1 cellular context compared by ENCODE assay signal in the genomic region with DNA sequence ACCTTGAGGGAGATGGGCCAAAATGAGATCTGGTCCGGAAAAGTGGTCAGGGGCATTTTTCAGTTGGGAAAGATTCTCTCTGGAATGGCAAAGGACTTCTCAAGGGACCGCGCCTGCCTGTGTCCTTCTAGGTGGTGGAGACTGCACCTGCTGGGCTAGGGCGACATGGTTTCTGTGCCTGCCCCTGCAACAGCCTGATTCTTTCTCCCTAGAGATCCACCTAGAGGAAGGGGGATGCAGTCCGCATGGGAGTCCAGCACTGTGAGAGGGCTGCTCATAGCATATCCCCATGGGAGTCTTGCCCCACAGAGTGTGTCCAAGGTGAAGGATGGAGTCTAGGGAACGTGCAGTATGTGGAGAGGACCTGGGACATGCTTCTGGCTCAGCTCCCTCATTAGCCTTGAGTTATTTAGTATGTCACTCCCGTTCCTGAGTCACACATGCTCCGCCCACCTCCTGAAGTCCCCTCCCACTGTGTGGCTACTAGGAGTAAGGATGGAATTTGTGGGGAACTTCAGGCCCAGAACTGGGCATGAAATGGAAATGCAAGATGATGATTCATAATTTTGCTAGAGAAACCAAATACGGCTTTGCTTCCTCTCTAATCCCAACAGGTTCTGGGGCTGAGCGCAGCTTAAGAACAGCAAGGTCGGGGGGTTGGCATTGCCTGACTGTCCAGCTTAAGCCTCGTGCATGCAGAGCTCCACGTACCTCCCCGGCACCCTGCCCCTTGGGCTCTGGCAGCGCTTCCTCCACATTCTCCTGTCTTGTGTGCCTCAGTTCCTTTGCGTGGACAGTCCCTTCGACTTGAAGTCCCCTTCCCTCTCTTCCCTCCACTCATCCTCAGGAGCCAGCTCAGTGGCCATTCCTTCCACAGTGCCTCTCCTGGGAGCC.
TF ChIP-seq lines count a peak whose summit lies in the region.

No MANE protein-coding gene starts in this region.

TF ChIP-seq in SK-N-SH, 30 proteins besides CTCF, POLR2A, EP300 and RAD21 (continued from another document):
- TF ChIP-seq SIN3A (IDR thresholded peaks at IDR 0.05; ENCODE audit: borderline replicate concordance, low read depth, low read length): no peak
- TF ChIP-seq, protein P1, sequence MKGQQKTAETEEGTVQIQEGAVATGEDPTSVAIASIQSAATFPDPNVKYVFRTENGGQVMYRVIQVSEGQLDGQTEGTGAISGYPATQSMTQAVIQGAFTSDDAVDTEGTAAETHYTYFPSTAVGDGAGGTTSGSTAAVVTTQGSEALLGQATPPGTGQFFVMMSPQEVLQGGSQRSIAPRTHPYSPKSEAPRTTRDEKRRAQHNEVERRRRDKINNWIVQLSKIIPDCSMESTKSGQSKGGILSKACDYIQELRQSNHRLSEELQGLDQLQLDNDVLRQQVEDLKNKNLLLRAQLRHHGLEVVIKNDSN (IDR thresholded peaks at IDR 0.05; ENCODE audit: borderline replicate concordance, low read depth): no peak
- no peak for TF ChIP-seq FOXJ3 (CRISPR knock-in tag; IDR thresholded peaks at IDR 0.05)
- no peak for TF ChIP-seq GABPA (IDR thresholded peaks at IDR 0.05; ENCODE audit: low read depth)
- TF ChIP-seq TCF12 (IDR thresholded peaks at IDR 0.05): peak; percentile 17; the same call in 1 of the 2 replicates
- TF ChIP-seq FOXM1 (IDR thresholded peaks at IDR 0.05; ENCODE audit: low read depth): no peak
- TF ChIP-seq TAF1 (IDR thresholded peaks at IDR 0.05; ENCODE audit: borderline replicate concordance, low read depth, low read length): no peak
- TF ChIP-seq, protein P2, sequence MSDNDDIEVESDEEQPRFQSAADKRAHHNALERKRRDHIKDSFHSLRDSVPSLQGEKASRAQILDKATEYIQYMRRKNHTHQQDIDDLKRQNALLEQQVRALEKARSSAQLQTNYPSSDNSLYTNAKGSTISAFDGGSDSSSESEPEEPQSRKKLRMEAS (IDR thresholded peaks at IDR 0.05; ENCODE audit: low read depth): no peak
- TF ChIP-seq, protein P3, sequence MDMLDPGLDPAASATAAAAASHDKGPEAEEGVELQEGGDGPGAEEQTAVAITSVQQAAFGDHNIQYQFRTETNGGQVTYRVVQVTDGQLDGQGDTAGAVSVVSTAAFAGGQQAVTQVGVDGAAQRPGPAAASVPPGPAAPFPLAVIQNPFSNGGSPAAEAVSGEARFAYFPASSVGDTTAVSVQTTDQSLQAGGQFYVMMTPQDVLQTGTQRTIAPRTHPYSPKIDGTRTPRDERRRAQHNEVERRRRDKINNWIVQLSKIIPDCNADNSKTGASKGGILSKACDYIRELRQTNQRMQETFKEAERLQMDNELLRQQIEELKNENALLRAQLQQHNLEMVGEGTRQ (IDR thresholded peaks at IDR 0.05; ENCODE audit: borderline replicate concordance, low read depth, low read length): no peak
- no peak for TF ChIP-seq GATA2 (CRISPR knock-in tag; IDR thresholded peaks at IDR 0.05)
- TF ChIP-seq, protein P4, sequence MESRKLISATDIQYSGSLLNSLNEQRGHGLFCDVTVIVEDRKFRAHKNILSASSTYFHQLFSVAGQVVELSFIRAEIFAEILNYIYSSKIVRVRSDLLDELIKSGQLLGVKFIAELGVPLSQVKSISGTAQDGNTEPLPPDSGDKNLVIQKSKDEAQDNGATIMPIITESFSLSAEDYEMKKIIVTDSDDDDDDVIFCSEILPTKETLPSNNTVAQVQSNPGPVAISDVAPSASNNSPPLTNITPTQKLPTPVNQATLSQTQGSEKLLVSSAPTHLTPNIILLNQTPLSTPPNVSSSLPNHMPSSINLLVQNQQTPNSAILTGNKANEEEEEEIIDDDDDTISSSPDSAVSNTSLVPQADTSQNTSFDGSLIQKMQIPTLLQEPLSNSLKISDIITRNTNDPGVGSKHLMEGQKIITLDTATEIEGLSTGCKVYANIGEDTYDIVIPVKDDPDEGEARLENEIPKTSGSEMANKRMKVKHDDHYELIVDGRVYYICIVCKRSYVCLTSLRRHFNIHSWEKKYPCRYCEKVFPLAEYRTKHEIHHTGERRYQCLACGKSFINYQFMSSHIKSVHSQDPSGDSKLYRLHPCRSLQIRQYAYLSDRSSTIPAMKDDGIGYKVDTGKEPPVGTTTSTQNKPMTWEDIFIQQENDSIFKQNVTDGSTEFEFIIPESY (IDR thresholded peaks at IDR 0.05; ENCODE audit: borderline replicate concordance, low read depth): no peak
- TF ChIP-seq FOSL2 (IDR thresholded peaks at IDR 0.05; ENCODE audit: borderline replicate concordance, low read depth): peak; percentile 74; the same call in 1 of the 2 replicates
- no peak for TF ChIP-seq TEAD4 (IDR thresholded peaks at IDR 0.05; ENCODE audit: borderline replicate concordance, insufficient read depth)
- no peak for TF ChIP-seq MEF2A (IDR thresholded peaks at IDR 0.05; ENCODE audit: borderline replicate concordance, low read depth)
- TF ChIP-seq, protein P5, sequence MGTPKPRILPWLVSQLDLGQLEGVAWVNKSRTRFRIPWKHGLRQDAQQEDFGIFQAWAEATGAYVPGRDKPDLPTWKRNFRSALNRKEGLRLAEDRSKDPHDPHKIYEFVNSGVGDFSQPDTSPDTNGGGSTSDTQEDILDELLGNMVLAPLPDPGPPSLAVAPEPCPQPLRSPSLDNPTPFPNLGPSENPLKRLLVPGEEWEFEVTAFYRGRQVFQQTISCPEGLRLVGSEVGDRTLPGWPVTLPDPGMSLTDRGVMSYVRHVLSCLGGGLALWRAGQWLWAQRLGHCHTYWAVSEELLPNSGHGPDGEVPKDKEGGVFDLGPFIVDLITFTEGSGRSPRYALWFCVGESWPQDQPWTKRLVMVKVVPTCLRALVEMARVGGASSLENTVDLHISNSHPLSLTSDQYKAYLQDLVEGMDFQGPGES (IDR thresholded peaks at IDR 0.05; ENCODE audit: low read depth, low read length): no peak
- peak; percentile 48 for TF ChIP-seq JUND (IDR thresholded peaks at IDR 0.05)
- TF ChIP-seq, protein P6, sequence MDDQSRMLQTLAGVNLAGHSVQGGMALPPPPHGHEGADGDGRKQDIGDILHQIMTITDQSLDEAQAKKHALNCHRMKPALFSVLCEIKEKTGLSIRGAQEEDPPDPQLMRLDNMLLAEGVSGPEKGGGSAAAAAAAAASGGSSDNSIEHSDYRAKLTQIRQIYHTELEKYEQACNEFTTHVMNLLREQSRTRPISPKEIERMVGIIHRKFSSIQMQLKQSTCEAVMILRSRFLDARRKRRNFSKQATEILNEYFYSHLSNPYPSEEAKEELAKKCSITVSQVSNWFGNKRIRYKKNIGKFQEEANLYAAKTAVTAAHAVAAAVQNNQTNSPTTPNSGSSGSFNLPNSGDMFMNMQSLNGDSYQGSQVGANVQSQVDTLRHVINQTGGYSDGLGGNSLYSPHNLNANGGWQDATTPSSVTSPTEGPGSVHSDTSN (IDR thresholded peaks at IDR 0.05): peak; percentile 65; the same call in 1 of the 2 replicates
- no peak for TF ChIP-seq EZH2phosphoT487 (IDR thresholded peaks at IDR 0.05; ENCODE audit: borderline replicate concordance, low read depth)
- TF ChIP-seq MXI1 (IDR thresholded peaks at IDR 0.05; ENCODE audit: low read depth, low read length): no peak
TF ChIP-seq in SK-N-SH: peak in this region for 5.
